Comparison of ENCODE assay signal across 8 cellular contexts in the genomic region with DNA sequence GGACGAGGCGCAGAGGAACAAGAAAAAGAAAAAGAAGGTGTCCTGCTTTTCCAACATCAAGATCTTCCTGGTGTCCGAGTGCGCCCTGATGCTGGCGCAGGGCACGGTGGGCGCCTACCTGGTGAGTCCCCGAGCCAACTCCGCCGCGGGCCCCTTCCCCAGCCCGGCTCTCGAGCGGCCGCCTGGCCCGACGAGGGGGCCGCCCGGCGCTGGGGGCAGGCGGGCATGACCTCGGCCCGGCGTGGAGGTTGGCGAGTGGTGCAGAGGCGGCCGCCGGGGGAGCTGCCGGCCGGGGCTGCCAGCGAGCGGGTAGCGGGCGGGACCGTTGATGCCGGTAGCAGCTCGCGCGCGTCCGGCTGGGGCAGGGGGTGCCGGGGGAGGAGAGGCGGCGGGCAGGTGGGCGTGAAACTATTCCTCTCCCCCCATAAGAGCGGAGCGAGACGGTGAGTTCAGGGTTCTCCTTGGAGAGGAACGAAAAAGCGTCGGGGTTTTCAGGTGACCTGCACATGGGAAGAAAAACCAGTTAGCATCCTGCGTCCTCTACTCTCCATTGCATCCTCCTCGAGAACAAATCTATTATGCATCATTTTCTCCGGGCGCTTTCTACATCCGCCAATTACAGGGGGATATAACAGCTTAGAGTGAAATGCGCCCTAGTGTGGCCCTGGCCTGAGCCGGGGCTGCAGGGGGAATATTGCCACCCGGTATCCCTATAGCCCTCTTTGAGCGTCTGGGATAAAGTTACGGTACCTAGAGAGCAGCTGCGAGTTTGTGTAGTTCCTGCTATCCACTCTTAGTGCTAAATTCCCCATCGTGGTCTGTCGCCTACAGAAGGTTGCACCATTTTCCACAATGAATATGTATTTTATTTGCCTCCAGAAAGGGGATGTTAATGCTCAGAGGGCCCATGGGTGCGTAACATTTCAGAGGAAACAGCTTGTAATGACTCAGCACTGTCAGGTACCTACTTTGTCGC. TPM values are rescaled to one million over a fixed set of nuclear protein-coding genes. Genes with fewer than 3 reads are reported as not detected.
DNase-seq lines count a peak whose midpoint lies in the region; ATAC-seq and TF ChIP-seq lines count a peak whose summit lies in the region.

No MANE protein-coding gene starts in this region.

- POLR2A ChIA-PET in HEK293 (lab: Yijun Ruan, JAX): interaction anchor here (0.7 to 1.3 kb wide), 3 partner anchors 209 to 584 kb away, joined by 3 read pairs; no protein-coding TSS in a partner anchor

- no peaks in the 10 kb centered on the region for H4K20me1 ChIP-seq in hepatocyte (ENCODE audit: insufficient read depth, poor library complexity, severe bottlenecking)

- H3K36me3 ChIP-seq in HEK293 (ENCODE audit: control insufficient read depth in 2 of 2, insufficient read depth in 1 of 2, low read length in 2 of 2) (no peaks in the 10 kb centered on the region), hepatocyte (replicated peaks; ENCODE audit: insufficient read depth, low read depth) (no peaks in the 10 kb centered on the region), rectal smooth muscle tissue (ENCODE audit: control insufficient read depth, insufficient read depth, low read length) (no peaks in the 10 kb centered on the region)

- H3K9ac ChIP-seq in rectal smooth muscle tissue (ENCODE audit: low read length): no peak overlapping the region

- WGBS in hepatocyte (ENCODE audit: low lambda C conversion rate, missing lambda C conversion rate): 14% methylated on average over 19 of the region's 66 CpGs

- H3K4me2 ChIP-seq in hepatocyte: peak overlapping the region; percentile 96

- H2AFZ ChIP-seq in hepatocyte: peak overlapping the region; percentile 56

- no peaks in the 10 kb centered on the region for H3K79me2 ChIP-seq in hepatocyte

- TF ChIP-seq CTCF in HEK293 (tag by site-specific recombination; IDR thresholded peaks at IDR 0.05) (no peak), hepatocyte (IDR thresholded peaks at IDR 0.05; ENCODE audit: poor library complexity) (peak; percentile 16)

- no peaks in the 10 kb centered on the region for H3K9me3 ChIP-seq in HEK293 (ENCODE audit: control insufficient read depth, insufficient read depth, low read depth, low read length)
- H3K9me3 ChIP-seq in hepatocyte (ENCODE audit: low read depth): no peaks in the 10 kb centered on the region

- peak overlapping the region; percentile 79; the same call in 1 of the 2 replicates for H3K27ac ChIP-seq in HEK293 (ENCODE audit: extremely low read depth, low read depth, low read length)
- no peak overlapping the region for H3K27ac ChIP-seq in hepatocyte
- H3K27ac ChIP-seq in rectal smooth muscle tissue (ENCODE audit: low read depth, low read length): no peak overlapping the region

- H3K4me1 ChIP-seq in HEK293 (ENCODE audit: control insufficient read depth, insufficient read depth, low read length): peaks cover 43% of the 10 kb centered on the region
- no peaks in the 10 kb centered on the region for H3K4me1 ChIP-seq in hepatocyte (ENCODE audit: insufficient read depth)
- peaks cover 3% of the 10 kb centered on the region for H3K4me1 ChIP-seq in rectal smooth muscle tissue (ENCODE audit: control insufficient read depth, insufficient read depth, low read length)

- ATAC-seq in GM21390 (IDR thresholded peaks at IDR 0.05; ENCODE audit: unreplicated experiment): no peak
- no peak for ATAC-seq in HG03280 (IDR thresholded peaks at IDR 0.05; ENCODE audit: unreplicated experiment)

- H3K27me3 ChIP-seq in hepatocyte (peaks cover 42% of the 10 kb centered on the region), rectal smooth muscle tissue (ENCODE audit: control insufficient read depth, insufficient read depth, low read length) (no peaks in the 10 kb centered on the region)

- no peaks in the 10 kb centered on the region for H3K9me2 ChIP-seq in hepatocyte (replicated peaks; ENCODE audit: insufficient read depth)

- H3K4me3 ChIP-seq in HEK293 (ENCODE audit: low read depth, low read length) (peak overlapping the region; percentile 63), hepatocyte (peak overlapping the region; percentile 82), rectal smooth muscle tissue (ENCODE audit: low read length) (peak overlapping the region; percentile 60)

- DNase-seq in 8988T (peak; percentile 33), SKM-1 (lab: John Stamatoyannopoulos, UW; ENCODE audit: unreplicated experiment) (peak; percentile 43), astrocyte of the hippocampus (ENCODE audit: low read depth, low spot score) (peak; percentile 70), hepatocyte (ENCODE audit: low spot score) (peak; percentile 49)

- CTCF ChIA-PET in HEK293 (lab: Yijun Ruan, JAX): interaction anchor here (0.6 to 3.8 kb wide), 15 partner anchors 9 to 775 kb away, joined by 3 to 15 read pairs (median 3); no protein-coding TSS in a partner anchor

TF ChIP-seq in HEK293, 187 proteins besides CTCF, POLR2A, EP300 and RAD21 (continues in another document):
- TF ChIP-seq MEIS1 (CRISPR knock-in tag; IDR thresholded peaks at IDR 0.05; ENCODE audit: borderline replicate concordance): no peak
- TF ChIP-seq, protein P1, sequence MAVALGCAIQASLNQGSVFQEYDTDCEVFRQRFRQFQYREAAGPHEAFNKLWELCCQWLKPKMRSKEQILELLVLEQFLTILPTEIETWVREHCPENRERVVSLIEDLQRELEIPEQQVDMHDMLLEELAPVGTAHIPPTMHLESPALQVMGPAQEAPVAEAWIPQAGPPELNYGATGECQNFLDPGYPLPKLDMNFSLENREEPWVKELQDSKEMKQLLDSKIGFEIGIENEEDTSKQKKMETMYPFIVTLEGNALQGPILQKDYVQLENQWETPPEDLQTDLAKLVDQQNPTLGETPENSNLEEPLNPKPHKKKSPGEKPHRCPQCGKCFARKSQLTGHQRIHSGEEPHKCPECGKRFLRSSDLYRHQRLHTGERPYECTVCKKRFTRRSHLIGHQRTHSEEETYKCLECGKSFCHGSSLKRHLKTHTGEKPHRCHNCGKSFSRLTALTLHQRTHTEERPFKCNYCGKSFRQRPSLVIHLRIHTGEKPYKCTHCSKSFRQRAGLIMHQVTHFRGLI (tag by site-specific recombination; IDR thresholded peaks at IDR 0.05): no peak
- peak; percentile 46; the same call in 1 of the 2 replicates for TF ChIP-seq ZFHX2 (tag by site-specific recombination; conservative IDR thresholded peaks at IDR 0.05)
- no peak for TF ChIP-seq YY2 (tag by site-specific recombination; IDR thresholded peaks at IDR 0.05)
- TF ChIP-seq, protein P2, sequence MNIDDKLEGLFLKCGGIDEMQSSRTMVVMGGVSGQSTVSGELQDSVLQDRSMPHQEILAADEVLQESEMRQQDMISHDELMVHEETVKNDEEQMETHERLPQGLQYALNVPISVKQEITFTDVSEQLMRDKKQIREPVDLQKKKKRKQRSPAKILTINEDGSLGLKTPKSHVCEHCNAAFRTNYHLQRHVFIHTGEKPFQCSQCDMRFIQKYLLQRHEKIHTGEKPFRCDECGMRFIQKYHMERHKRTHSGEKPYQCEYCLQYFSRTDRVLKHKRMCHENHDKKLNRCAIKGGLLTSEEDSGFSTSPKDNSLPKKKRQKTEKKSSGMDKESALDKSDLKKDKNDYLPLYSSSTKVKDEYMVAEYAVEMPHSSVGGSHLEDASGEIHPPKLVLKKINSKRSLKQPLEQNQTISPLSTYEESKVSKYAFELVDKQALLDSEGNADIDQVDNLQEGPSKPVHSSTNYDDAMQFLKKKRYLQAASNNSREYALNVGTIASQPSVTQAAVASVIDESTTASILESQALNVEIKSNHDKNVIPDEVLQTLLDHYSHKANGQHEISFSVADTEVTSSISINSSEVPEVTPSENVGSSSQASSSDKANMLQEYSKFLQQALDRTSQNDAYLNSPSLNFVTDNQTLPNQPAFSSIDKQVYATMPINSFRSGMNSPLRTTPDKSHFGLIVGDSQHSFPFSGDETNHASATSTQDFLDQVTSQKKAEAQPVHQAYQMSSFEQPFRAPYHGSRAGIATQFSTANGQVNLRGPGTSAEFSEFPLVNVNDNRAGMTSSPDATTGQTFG (tag by site-specific recombination; IDR thresholded peaks at IDR 0.05; ENCODE audit: borderline replicate concordance): no peak
- TF ChIP-seq ZNF37A (tag by site-specific recombination; IDR thresholded peaks at IDR 0.05): no peak
- TF ChIP-seq ZNF596 (tag by site-specific recombination; IDR thresholded peaks at IDR 0.05): no peak
- TF ChIP-seq ZNF654 (tag by site-specific recombination; IDR thresholded peaks at IDR 0.05; ENCODE audit: low read depth): no peak
- TF ChIP-seq, protein P3, sequence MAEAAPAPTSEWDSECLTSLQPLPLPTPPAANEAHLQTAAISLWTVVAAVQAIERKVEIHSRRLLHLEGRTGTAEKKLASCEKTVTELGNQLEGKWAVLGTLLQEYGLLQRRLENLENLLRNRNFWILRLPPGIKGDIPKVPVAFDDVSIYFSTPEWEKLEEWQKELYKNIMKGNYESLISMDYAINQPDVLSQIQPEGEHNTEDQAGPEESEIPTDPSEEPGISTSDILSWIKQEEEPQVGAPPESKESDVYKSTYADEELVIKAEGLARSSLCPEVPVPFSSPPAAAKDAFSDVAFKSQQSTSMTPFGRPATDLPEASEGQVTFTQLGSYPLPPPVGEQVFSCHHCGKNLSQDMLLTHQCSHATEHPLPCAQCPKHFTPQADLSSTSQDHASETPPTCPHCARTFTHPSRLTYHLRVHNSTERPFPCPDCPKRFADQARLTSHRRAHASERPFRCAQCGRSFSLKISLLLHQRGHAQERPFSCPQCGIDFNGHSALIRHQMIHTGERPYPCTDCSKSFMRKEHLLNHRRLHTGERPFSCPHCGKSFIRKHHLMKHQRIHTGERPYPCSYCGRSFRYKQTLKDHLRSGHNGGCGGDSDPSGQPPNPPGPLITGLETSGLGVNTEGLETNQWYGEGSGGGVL (tag by site-specific recombination; IDR thresholded peaks at IDR 0.05): 0 out of 2 replicates have a peak, but pooled peaks have one; percentile 3
- no peak for TF ChIP-seq ZNF311 (tag by site-specific recombination; IDR thresholded peaks at IDR 0.05; ENCODE audit: borderline replicate concordance)
- TF ChIP-seq MYNN (tag by site-specific recombination; IDR thresholded peaks at IDR 0.05; ENCODE audit: borderline replicate concordance): no peak
- no peak for TF ChIP-seq ZSCAN23 (tag by site-specific recombination; IDR thresholded peaks at IDR 0.05)
- TF ChIP-seq ZNF423 (tag by site-specific recombination; IDR thresholded peaks at IDR 0.05): no peak
- no peak for TF ChIP-seq ZBTB48 (tag by site-specific recombination; IDR thresholded peaks at IDR 0.05)
- TF ChIP-seq ZBTB8A (tag by site-specific recombination; IDR thresholded peaks at IDR 0.05): peak; percentile 80

RNA-seq across cellular contexts. Expression of a gene that starts 0.7 kb away (rescaled TPM):
- 1.3 and 1.5 TPM in 2 replicates for total RNA-seq in hepatocyte
- polyA plus RNA-seq in hepatocyte: 4.5 and 5.4 TPM in 2 replicates
